In the genomic region with DNA sequence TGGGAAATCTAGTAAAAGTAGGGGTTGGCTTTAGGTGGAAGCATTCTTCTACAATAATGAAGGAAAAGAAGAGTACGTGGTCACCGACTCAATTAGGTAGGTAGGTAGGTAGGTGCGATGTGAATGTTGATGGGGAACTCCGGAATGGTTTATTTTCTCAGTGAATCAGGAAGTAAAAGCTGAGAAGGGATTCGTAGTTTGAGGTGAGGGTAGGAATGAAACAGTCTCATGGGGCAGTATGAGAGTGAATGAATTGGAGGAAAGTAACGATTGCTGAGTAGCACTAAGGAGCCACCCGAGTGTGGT, we compare ENCODE assay signal across 8 cellular contexts. TPM values are rescaled to one million over a fixed set of nuclear protein-coding genes. Genes with fewer than 3 reads are reported as not detected.
DNase-seq lines count a peak whose midpoint lies in the region; ATAC-seq and TF ChIP-seq lines count a peak whose summit lies in the region.

No MANE protein-coding gene starts in this region.

- RAD21 ChIA-PET in HCT116 (lab: Charles Lee; ENCODE audit: low non-redundant PET in 1 of 2, low total read pairs in 2 of 2, uncharacterized antibody in 2 of 2, unreplicated experiment in 2 of 2), result no interaction called here

- no peak for ATAC-seq in HCT116
- no peak for ATAC-seq in HG02970 (IDR thresholded peaks at IDR 0.05; ENCODE audit: low FRiP score, unreplicated experiment)
- ATAC-seq in left colon, result no peak

- TF ChIP-seq RAD21 in HCT116 (IDR thresholded peaks at IDR 0.05; ENCODE audit: low read depth), result no peak

- no peak for DNase-seq in HCT116 (ENCODE audit: low read depth, low spot score)
- no peak for DNase-seq in suprapubic skin (ENCODE audit: low spot score in 2 of 2)
- DNase-seq in NCI-H2107 (lab: John Stamatoyannopoulos, UW), result no peak
- DNase-seq in left colon, result no peak
- DNase-seq in activated CD4-positive, CD25-positive, alpha-beta regulatory T cell treated with anti-CD3 and anti-CD28 coated beads, Interleukin-2, amount 50 U/mL, for 72 hours, result no peak

- no peak for TF ChIP-seq POLR2A in HCT116 (IDR thresholded peaks at IDR 0.05; ENCODE audit: borderline replicate concordance, extremely low read depth, insufficient read depth, insufficient read length)
- TF ChIP-seq POLR2A in suprapubic skin (IDR thresholded peaks at IDR 0.05), result no peak

- TF ChIP-seq EP300 in suprapubic skin (IDR thresholded peaks at IDR 0.05), result peak; percentile 5

- H3K9ac ChIP-seq in HCT116 (ENCODE audit: low read length), result peak overlapping the region; percentile 44; the same call in 1 of the 2 replicates

- no peak for TF ChIP-seq CTCF in HCT116 (IDR thresholded peaks at IDR 0.05 in 2 of 3, conservative IDR thresholded peaks at IDR 0.05 in 1 of 3; ENCODE audit: borderline replicate concordance in 1 of 3, insufficient read depth in 1 of 3, low read depth in 2 of 3, low read length in 2 of 3)
- TF ChIP-seq CTCF in VCaP (conservative IDR thresholded peaks at IDR 0.05), result no peak
- TF ChIP-seq CTCF in suprapubic skin (IDR thresholded peaks at IDR 0.05), result no peak

- H3K4me2 ChIP-seq in HCT116 (ENCODE audit: low read length), result peak overlapping the region; percentile 77

- intact Hi-C loops in HCT116 (cut with micrococcal nuclease), result loop anchor here (2.0 to 5.0 kb wide), 3 partner anchors 18 to 84 kb away; no protein-coding TSS in a partner anchor
- intact Hi-C loops in left colon (cut with DNase I, micrococcal nuclease), result no loop called here

- H3K79me2 ChIP-seq in HCT116 (ENCODE audit: insufficient read depth, low read length), result no peaks in the 10 kb centered on the region

- H4K20me1 ChIP-seq in HCT116 (ENCODE audit: insufficient read depth), result 0 out of 2 replicates have a peak, but pooled peaks cover 6% of the 10 kb centered on the region

- H3K27ac ChIP-seq in HCT116 (ENCODE audit: low read depth, low read length), result peak overlapping the region; percentile 16
- peak overlapping the region; percentile 28; the same call in 1 of the 2 replicates for H3K27ac ChIP-seq in VCaP
- peak overlapping the region; percentile 75 for H3K27ac ChIP-seq in suprapubic skin

- no TSS peak for BruUV-seq in HCT116 (replicated peaks; lab: Mats Ljungman, UMichigan)

- H3K27me3 ChIP-seq in HCT116 (ENCODE audit: insufficient read depth, low read length), result no peaks in the 10 kb centered on the region
- H3K27me3 ChIP-seq in suprapubic skin, result no peaks in the 10 kb centered on the region

- H3K9me2 ChIP-seq in HCT116 (ENCODE audit: insufficient read depth), result no peaks in the 10 kb centered on the region

- H3K4me3 ChIP-seq in HCT116 (replicated peaks in 1 of 2; ENCODE audit: low read depth in 1 of 2, low read length in 2 of 2) (peak overlapping the region in 1 of 2 experiments; percentile 33; a peak in 2 of 4 replicates), iPS-18c (ENCODE audit: insufficient read depth, low read depth, low read length) (peak overlapping the region; percentile 73; the same call in 1 of the 2 replicates), suprapubic skin (peak overlapping the region; percentile 23)

- CTCF ChIA-PET in HCT116 (lab: Charles Lee), result interaction anchor here (1.2 to 2.8 kb wide), 4 partner anchors 11 to 64 kb away, joined by 3 to 13 read pairs (median 6); a partner anchor contains a TSS

- H3K9me3 ChIP-seq in HCT116 (ENCODE audit: control insufficient read depth in 1 of 2, insufficient read depth in 1 of 2, low read depth in 1 of 2, low read length in 2 of 2) (no peaks in the 10 kb centered on the region), iPS-18c (ENCODE audit: control insufficient read depth, insufficient read depth, low read length) (no peaks in the 10 kb centered on the region), suprapubic skin (no peaks in the 10 kb centered on the region)

- POLR2A ChIA-PET in HCT116 (lab: Charles Lee), result interaction anchor here (2.2 to 3.7 kb wide), 2 partner anchors 14 to 35 kb away, joined by 6 to 25 read pairs; a partner anchor contains a TSS

- H2AFZ ChIP-seq in HCT116 (ENCODE audit: low read depth, low read length, poor library complexity, severe bottlenecking), result peak overlapping the region; percentile 29

- 2% methylated on average over 7 of the region's 7 CpGs for WGBS in suprapubic skin

- H3K36me3 ChIP-seq in HCT116 (ENCODE audit: control insufficient read depth in 1 of 2, insufficient read depth in 2 of 2, low read length in 2 of 2) (peaks cover 4 to 21% of the 10 kb centered on the region in 2 experiments), suprapubic skin (peaks cover 40% of the 10 kb centered on the region)

- peaks cover 32 to 66% of the 10 kb centered on the region in 2 experiments for H3K4me1 ChIP-seq in HCT116 (ENCODE audit: control insufficient read depth in 1 of 2, insufficient read depth in 2 of 2, low read length in 2 of 2)
- H3K4me1 ChIP-seq in suprapubic skin, result peaks cover 31% of the 10 kb centered on the region

TF ChIP-seq in HCT116, 20 proteins besides CTCF, POLR2A, EP300 and RAD21:
- no peak for TF ChIP-seq SRF (IDR thresholded peaks at IDR 0.05; ENCODE audit: low read depth)
- TF ChIP-seq ZFX (IDR thresholded peaks at IDR 0.05), result no peak
- TF ChIP-seq ELF1 (IDR thresholded peaks at IDR 0.05; ENCODE audit: borderline replicate concordance, low read depth), result no peak
- no peak for TF ChIP-seq FOSL1 (IDR thresholded peaks at IDR 0.05; ENCODE audit: low read depth)

RNA-seq across cellular contexts. Expression of a gene that starts 13.9 kb away (rescaled TPM):
- total RNA-seq in HCT116 (2021; ENCODE audit: unreplicated experiment) (87.6 TPM), suprapubic skin (100 to 1,000 TPM; 272 to 655 (median 330) TPM), left colon (100 to 1,000 TPM in 1 of 2 donors, 10 to 100 TPM in 1; 35.0 to 113 TPM)
- 102 and 166 TPM in 2 replicates for polyA plus RNA-seq in HCT116 (2012)

RNA-seq across cellular contexts. Expression of a gene that starts 14.4 kb away (rescaled TPM):
- total RNA-seq in HCT116 (2021; ENCODE audit: unreplicated experiment) (0.61 TPM), suprapubic skin (not detected), left colon (not detected)
- 0.10 and 0.12 TPM in 2 replicates for polyA plus RNA-seq in HCT116 (2012)

RNA-seq across cellular contexts. Expression of a gene that starts 20.0 kb away (rescaled TPM):
- total RNA-seq in HCT116 (2021; ENCODE audit: unreplicated experiment) (3.5 TPM), suprapubic skin (10 to 100 TPM; 44.5 to 95.3 (median 69.9) TPM), left colon (not detected)
- polyA plus RNA-seq in HCT116 (2012), result 4.4 and 4.8 TPM in 2 replicates

RNA-seq across cellular contexts. Expression of a gene that starts 24.4 kb away (rescaled TPM):
- total RNA-seq in HCT116 (2021; ENCODE audit: unreplicated experiment) (35.9 TPM), suprapubic skin (10 to 100 TPM; 41.2 to 64.3 (median 52.8) TPM), left colon (10 to 100 TPM; 45.1 to 56.3 TPM)
- 44.1 and 53.0 TPM in 2 replicates for polyA plus RNA-seq in HCT116 (2012)

RNA-seq across cellular contexts. Expression of a gene that starts 37.9 kb away (rescaled TPM):
- total RNA-seq in HCT116 (2021; ENCODE audit: unreplicated experiment) (30.1 TPM), suprapubic skin (10 to 100 TPM; 13.7 to 21.4 (median 19.4) TPM), left colon (10 to 100 TPM; 11.3 to 12.6 TPM)
- 30.8 and 40.9 TPM in 2 replicates for polyA plus RNA-seq in HCT116 (2012)

Comparison
In these comparisons a context has a peak if more than half of its experiments do, and no peak if none do; other contexts are left out.
1. H3K27ac ChIP-seq: peak in every context shown above with its lines; median percentile 75 in suprapubic skin; 28 in VCaP; 16 in HCT116.
2. RNA of a gene that starts 20.0 kb away (total RNA-seq): 44.5 to 95.3 TPM in suprapubic skin; 3.5 TPM in HCT116 (single experiment) and not detected in left colon; every median in the first group is over 10 times any median in the second.